In genomic region chr16:831571-832443, GRCh38 we compare ENCODE assay signal across 39 cellular contexts. TPM values are rescaled to one million over a fixed set of nuclear protein-coding genes. Genes with fewer than 3 reads are reported as not detected.
"Had no signal": no experiment of that assay in that cellular context is flagged by ENCODE, and none has a peak within 500 bp of the region (broad histone marks: within the 10 kb centered on the region; RNA-seq: fewer than 3 reads in every experiment).

No MANE protein-coding gene starts in this region.

- H3K4me1 ChIP-seq: adrenal gland, body of pancreas, breast epithelium had no signal

- H3K4me3 Mint-ChIP-seq: activated B cell treated with CpG ODN at 0.5 μM for 24 hours; activated CD4-positive, alpha-beta memory T cell treated with anti-CD3 and anti-CD28 coated beads for 36 hours; activated naive CD4-positive, alpha-beta T cell treated with anti-CD3 and anti-CD28 coated beads for 36 hours; activated T-cell treated with anti-CD3 and anti-CD28 coated beads, Interleukin-2, amount 50 U/mL, for 4 hours; activated T-helper 1 cell treated with anti-CD3 and anti-CD28 coated beads, Interleukin-12 subunit alpha, Interleukin-12 subunit beta, Interleukin-2, Interleukin-4 antibody, amounts not matched to agents 30 ng/mL and 10 ng/mL and 1 ng/mL, durations not matched to agents 14 hours and 24 hours and 36 hours had no signal

- H3K27me3 ChIP-seq: adrenal gland, body of pancreas, Peyer's patch had no signal

- DNase-seq: activated B cell treated with CpG ODN at 0.5 μM for 24 hours; activated CD4-positive, alpha-beta memory T cell treated with anti-CD3 and anti-CD28 coated beads for 36 hours; activated CD4-positive, alpha-beta T cell treated with anti-CD3 and anti-CD28 coated beads for 4 hours; activated CD4-positive, alpha-beta T cell treated with anti-CD3 and anti-CD28 coated beads, Interleukin-2, amount 50 U/mL, for 1 hour; activated CD4-positive, CD25-positive, alpha-beta regulatory T cell treated with anti-CD3 and anti-CD28 coated beads, Interleukin-2, amount 50 U/mL, for 72 hours; activated CD8-positive, alpha-beta memory T cell treated with anti-CD3 and anti-CD28 coated beads, Interleukin-2, amount 50 U/mL, for 4 hours; activated gamma-delta T cell treated with Interleukin-2 at 50 U/mL for 16 hours; activated naive CD4-positive, alpha-beta T cell treated with anti-CD3 and anti-CD28 coated beads for 36 hours; activated T-cell treated with anti-CD3 and anti-CD28 coated beads for 4 hours; activated T-cell treated with anti-CD3 and anti-CD28 coated beads, Interleukin-2, amount 50 U/mL, for 4 hours; adrenal gland; body of pancreas; Karpas-422; MG63; NCI-H1048; NCI-H1105 treated with DMSO at 0.1 percent for 48 hours; NCI-H1436; NCI-H1694; NCI-H1930; NCI-H2081 treated with DMSO at 0.1 percent for 48 hours; NCI-H226; NCI-H446 treated with DMSO at 0.1 percent for 48 hours; NCI-H524; NCI-H82; NK-92 treated with Interleukin-12 subunit alpha and Interleukin-12 subunit beta, amount 100 ng/mL, for 24 hours; PC-3; Right ventricle myocardium superior; SW 1271; T-helper 1 cell; T-helper 2 cell; T-helper 9 cell had no signal

- H3K36me3 ChIP-seq: adrenal gland, breast epithelium, MG63, Peyer's patch had no signal

- H3K27ac ChIP-seq: adrenal gland, body of pancreas, breast epithelium, Peyer's patch, RWPE1, VCaP had no signal

- ATAC-seq: activated naive CD4-positive, alpha-beta T cell treated with anti-CD3 and anti-CD28 coated beads, Interleukin-2, amount 50 U/mL, for 72 hours; activated T-cell treated with anti-CD3 and anti-CD28 coated beads, Interleukin-2, amount 50 U/mL, for 4 hours; body of pancreas had no signal

- H3K9me3 ChIP-seq: adrenal gland had no signal

- H3K36me3 Mint-ChIP-seq: activated CD4-positive, alpha-beta memory T cell treated with anti-CD3 and anti-CD28 coated beads for 36 hours had no signal

- H3K4me1 Mint-ChIP-seq: activated B cell treated with CpG ODN at 0.5 μM for 24 hours had no signal

- H3K27ac Mint-ChIP-seq: activated B cell treated with CpG ODN at 0.5 μM for 24 hours; activated CD4-positive, alpha-beta memory T cell treated with anti-CD3 and anti-CD28 coated beads for 36 hours; activated naive CD4-positive, alpha-beta T cell treated with anti-CD3 and anti-CD28 coated beads for 36 hours; activated naive CD4-positive, alpha-beta T cell treated with anti-CD3 and anti-CD28 coated beads, Interleukin-2, amount 50 U/mL, for 72 hours; activated T-helper 1 cell treated with anti-CD3 and anti-CD28 coated beads, Interleukin-12 subunit alpha, Interleukin-12 subunit beta, Interleukin-2, Interleukin-4 antibody, amounts not matched to agents 30 ng/mL and 10 ng/mL and 1 ng/mL, durations not matched to agents 14 hours and 24 hours and 36 hours had no signal

- H3K4me3 ChIP-seq: adrenal gland, body of pancreas, breast epithelium, MG63, Peyer's patch had no signal

- H3K27me3 Mint-ChIP-seq: activated B cell treated with CpG ODN at 0.5 μM for 24 hours; activated CD4-positive, alpha-beta memory T cell treated with anti-CD3 and anti-CD28 coated beads for 36 hours had no signal

RNA-seq across cellular contexts. Expression of gene GNG13, which starts 31.3 kb away (rescaled TPM):
- total RNA-seq: activated B cell treated with CpG ODN at 0.5 μM for 24 hours; activated CD4-positive, alpha-beta memory T cell treated with anti-CD3 and anti-CD28 coated beads for 36 hours; activated naive CD4-positive, alpha-beta T cell treated with anti-CD3 and anti-CD28 coated beads for 36 hours; activated naive CD4-positive, alpha-beta T cell treated with anti-CD3 and anti-CD28 coated beads, Interleukin-2, amount 50 U/mL, for 72 hours; activated T-cell treated with anti-CD3 and anti-CD28 coated beads, Interleukin-2, amount 50 U/mL, for 4 hours; activated T-helper 1 cell treated with anti-CD3 and anti-CD28 coated beads, Interleukin-12 subunit alpha, Interleukin-12 subunit beta, Interleukin-2, Interleukin-4 antibody, amounts not matched to agents 30 ng/mL and 10 ng/mL and 1 ng/mL, durations not matched to agents 14 hours and 24 hours and 36 hours; adrenal gland; astrocyte; body of pancreas; breast epithelium; cardiac septum; PC-3; Right ventricle myocardium superior had no signal
- polyA plus RNA-seq: adrenal gland had no signal
